In the genomic region with DNA sequence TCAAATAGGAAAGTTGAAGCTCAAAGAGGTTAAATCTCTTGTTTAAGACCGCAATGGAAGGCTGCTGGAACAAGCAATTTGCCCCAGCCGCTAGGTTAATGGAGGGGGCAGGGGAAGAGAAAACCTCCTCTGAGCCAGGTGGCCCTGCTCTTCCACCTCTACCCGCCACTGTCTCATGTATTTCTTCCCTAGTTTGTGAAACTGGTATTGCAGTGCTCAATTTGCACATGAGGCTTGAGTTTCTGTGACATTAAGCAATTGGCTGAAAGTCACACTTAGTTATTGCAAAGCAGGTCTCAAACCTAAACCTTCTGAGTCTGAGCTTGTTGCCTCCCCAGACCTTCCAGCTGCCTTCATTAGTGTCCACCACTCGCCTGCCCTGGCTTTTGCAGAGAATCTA, we compare ENCODE assay signal across 16 cellular contexts. TPM values are rescaled to one million over a fixed set of nuclear protein-coding genes. Genes with fewer than 3 reads are reported as not detected.
DNase-seq lines count a peak whose midpoint lies in the region; TF ChIP-seq lines count a peak whose summit lies in the region.
"Had no signal": no experiment of that assay in that cellular context is flagged by ENCODE, and none has a peak within 500 bp of the region (broad histone marks: within the 10 kb centered on the region; RNA-seq: fewer than 3 reads in every experiment).

No MANE protein-coding gene starts in this region.

- no peak for TF ChIP-seq CTCF in esophagus muscularis mucosa (IDR thresholded peaks at IDR 0.05)
- no peak for TF ChIP-seq CTCF in prostate gland (IDR thresholded peaks at IDR 0.05)
- TF ChIP-seq CTCF in sigmoid colon (IDR thresholded peaks at IDR 0.05): no peak
- TF ChIP-seq CTCF in breast epithelium (IDR thresholded peaks at IDR 0.05): no peak
- TF ChIP-seq CTCF in adrenal gland (IDR thresholded peaks at IDR 0.05): no peak

- TF ChIP-seq EP300 in esophagus muscularis mucosa (IDR thresholded peaks at IDR 0.05) (no peak), sigmoid colon (IDR thresholded peaks at IDR 0.05) (no peak)

- H3K9me3 ChIP-seq in Karpas-422 (ENCODE audit: low read length) (no peaks in the 10 kb centered on the region), esophagus muscularis mucosa (no peaks in the 10 kb centered on the region), prostate gland (no peaks in the 10 kb centered on the region), sigmoid colon (no peaks in the 10 kb centered on the region), breast epithelium (no peaks in the 10 kb centered on the region), adrenal gland (replicated peaks in 1 of 3) (no peaks in the 10 kb centered on the region)
- H3K9me3 ChIP-seq: BE2C, Caco-2 had no signal

- H3K27me3 ChIP-seq in Karpas-422 (ENCODE audit: low read length) (no peaks in the 10 kb centered on the region), esophagus muscularis mucosa (peaks cover 0 to 4% (median 0%) of the 10 kb centered on the region in 4 donors), prostate gland (replicated peaks; ENCODE audit: insufficient read depth) (no peaks in the 10 kb centered on the region), sigmoid colon (no peaks in the 10 kb centered on the region), breast epithelium (peaks cover 0 to 12% of the 10 kb centered on the region in 2 donors), adrenal gland (no peaks in the 10 kb centered on the region)
- H3K27me3 ChIP-seq: BE2C had no signal

- no peak overlapping the region for H2AFZ ChIP-seq in Karpas-422 (ENCODE audit: low read length)

- no peak overlapping the region for H3K4me3 ChIP-seq in Karpas-422 (ENCODE audit: low read length)
- H3K4me3 ChIP-seq in esophagus muscularis mucosa: no peak overlapping the region
- H3K4me3 ChIP-seq in prostate gland: no peak overlapping the region
- no peak overlapping the region for H3K4me3 ChIP-seq in sigmoid colon
- H3K4me3 ChIP-seq in breast epithelium: no peak overlapping the region
- no peak overlapping the region for H3K4me3 ChIP-seq in adrenal gland

- H3K4me1 ChIP-seq in Karpas-422 (ENCODE audit: low read length) (no peaks in the 10 kb centered on the region), esophagus muscularis mucosa (no peaks in the 10 kb centered on the region), prostate gland (replicated peaks) (peaks cover 5% of the 10 kb centered on the region), sigmoid colon (no peaks in the 10 kb centered on the region), breast epithelium (no peaks in the 10 kb centered on the region), adrenal gland (replicated peaks in 1 of 2) (no peaks in the 10 kb centered on the region)
- H3K4me1 ChIP-seq: BE2C, Caco-2 had no signal

- WGBS in esophagus muscularis mucosa: 82% methylated on average over 4 of the region's 4 CpGs
- WGBS in prostate gland: 47% methylated on average over 4 of the region's 4 CpGs
- WGBS in sigmoid colon, 2 donors: 73 to 78% methylated on average over 4 of the region's 4 CpGs
- 57 to 78% (median 68%) methylated on average over 4 of the region's 4 CpGs for WGBS in adrenal gland, 4 donors

- no peak overlapping the region for H3K9ac ChIP-seq in Karpas-422 (ENCODE audit: low read length)

- no peaks in the 10 kb centered on the region for H3K79me2 ChIP-seq in Karpas-422 (ENCODE audit: low read length)

- no peaks in the 10 kb centered on the region for H3K9me2 ChIP-seq in Karpas-422 (replicated peaks; ENCODE audit: insufficient read depth, low read length)

- no peak for TF ChIP-seq POLR2A in esophagus muscularis mucosa (IDR thresholded peaks at IDR 0.05; ENCODE audit: low read depth)
- TF ChIP-seq POLR2A in prostate gland (IDR thresholded peaks at IDR 0.05): no peak
- TF ChIP-seq POLR2A in sigmoid colon (IDR thresholded peaks at IDR 0.05): no peak
- TF ChIP-seq POLR2A in breast epithelium (IDR thresholded peaks at IDR 0.05): no peak
- TF ChIP-seq POLR2A in adrenal gland (IDR thresholded peaks at IDR 0.05): no peak

- no peaks in the 10 kb centered on the region for H3K36me3 ChIP-seq in Karpas-422 (ENCODE audit: insufficient read depth, low read length)
- no peaks in the 10 kb centered on the region for H3K36me3 ChIP-seq in esophagus muscularis mucosa
- H3K36me3 ChIP-seq in prostate gland: no peaks in the 10 kb centered on the region
- no peaks in the 10 kb centered on the region for H3K36me3 ChIP-seq in sigmoid colon
- H3K36me3 ChIP-seq in breast epithelium: no peaks in the 10 kb centered on the region
- no peaks in the 10 kb centered on the region for H3K36me3 ChIP-seq in adrenal gland (replicated peaks in 1 of 2)
- H3K36me3 ChIP-seq: BE2C had no signal

- no peaks in the 10 kb centered on the region for H4K20me1 ChIP-seq in Karpas-422 (ENCODE audit: insufficient read depth, low read depth, low read length)

- DNase-seq in Karpas-422 (peak; percentile 27), RPMI8226 (peak; percentile 14), esophagus muscularis mucosa (ENCODE audit: extremely low spot score) (peak; percentile 19), prostate gland (ENCODE audit: low spot score) (peak; percentile 11), sigmoid colon (no peak), breast epithelium (ENCODE audit: low spot score in 2 of 2) (no peak), adrenal gland (no peak)
- DNase-seq: ACHN; BE2C; C1 segment of cervical spinal cord; Caco-2; CD4-positive, CD25-positive, alpha-beta regulatory T cell; GOT3; H7; HFFc6 had no signal

- intact Hi-C loops in esophagus muscularis mucosa (cut with DNase I): no loop called here
- intact Hi-C loops in prostate gland (cut with DNase I): no loop called here
- intact Hi-C loops in sigmoid colon (cut with DNase I): no loop called here
- intact Hi-C loops in breast epithelium (cut with DNase I; ENCODE audit: low total_unique reads): no loop called here
- intact Hi-C loops in adrenal gland (cut with DNase I): no loop called here

- H3K4me2 ChIP-seq in Karpas-422 (ENCODE audit: low read depth, low read length, poor library complexity, severe bottlenecking): no peak overlapping the region

- H3K27ac ChIP-seq in Karpas-422 (ENCODE audit: low read length) (no peak overlapping the region), esophagus muscularis mucosa (replicated peaks in 1 of 4) (no peak overlapping the region), prostate gland (no peak overlapping the region), sigmoid colon (no peak overlapping the region), breast epithelium (no peak overlapping the region), adrenal gland (no peak overlapping the region)

RNA-seq across cellular contexts. Expression of a gene that starts 27.2 kb away (rescaled TPM):
- not detected in 2 replicates for total RNA-seq in Karpas-422 (2014; rRNA removed; shearing (Covaris generic); ENCODE audit: low replicate concordance)
- total RNA-seq in esophagus muscularis mucosa (under 1 TPM in 3 of 4 donors, not detected in 1; under 0.01 to 0.66 (median 0.13) TPM), prostate gland (100 to 1,000 TPM in 1 of 2 donors, 10 to 100 TPM in 1; 55.4 to 172 TPM), sigmoid colon (1 to 10 TPM in 2 of 4 donors, under 1 TPM in 1, not detected in 1; 0.16 to 1.1 (median 1.1) TPM), breast epithelium (100 to 1,000 TPM in 1 of 3 donors, 1 to 10 TPM in 1, under 1 TPM in 1; 0.32 to 144 (median 1.9) TPM), adrenal gland (under 1 TPM in 4 of 8 donors, not detected in 4; 0.14 to 0.26 (median 0.19) TPM)
- polyA plus RNA-seq in sigmoid colon (100 to 1,000 TPM in 2 of 3 donors, 10 to 100 TPM in 1; 10.2 to 780 (median 213) TPM), adrenal gland (1 to 10 TPM in 1 of 3 donors, under 1 TPM in 1, not detected in 1; 0.07 to 1.0 TPM)
- total RNA-seq: Caco-2; CD4-positive, CD25-positive, alpha-beta regulatory T cell; H7; HepG2; HFFc6 had no signal
- polyA plus RNA-seq: CD4-positive, CD25-positive, alpha-beta regulatory T cell; HepG2 had no signal

Comparison
In these comparisons a context has a peak if more than half of its experiments do, and no peak if none do; other contexts are left out.
1. DNase-seq: peak in Karpas-422 (single experiment), RPMI8226 (single experiment), esophagus muscularis mucosa (single experiment) and prostate gland (single experiment); none in sigmoid colon (single experiment), breast epithelium (0 of 2) and adrenal gland (0 of 7).